ENCODE assay signal across 31 cellular contexts in the genomic region with DNA sequence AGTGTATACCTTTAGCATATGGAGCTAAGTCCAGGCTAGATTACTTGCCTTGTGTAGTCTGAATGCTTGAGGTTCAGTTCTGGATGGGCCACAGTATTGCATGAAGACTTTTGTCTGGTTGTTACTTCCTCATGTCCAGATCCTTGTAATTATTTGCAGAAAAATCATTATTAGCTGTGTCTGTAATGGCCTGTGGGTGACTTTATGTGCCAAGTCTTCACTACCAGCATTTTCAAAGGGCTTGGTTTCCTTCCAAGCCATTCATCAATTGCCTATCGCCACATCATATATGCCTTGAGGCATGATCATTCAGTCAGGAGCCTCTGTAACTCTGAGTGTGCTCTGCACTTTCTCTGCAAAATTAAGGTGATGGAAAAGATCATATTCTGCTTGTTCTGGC.
"Had no signal": no experiment of that assay in that cellular context is flagged by ENCODE, and none has a peak within 500 bp of the region (broad histone marks: within the 10 kb centered on the region; RNA-seq: fewer than 3 reads in every experiment).

No MANE protein-coding gene starts in this region.

- H3K27ac Mint-ChIP-seq: activated CD4-positive, alpha-beta memory T cell treated with anti-CD3 and anti-CD28 coated beads, Interleukin-2, amount 10 ng/mL, durations not matched to agents 7 days and 5 days; activated CD4-positive, alpha-beta T cell treated with anti-CD3 and anti-CD28 coated beads for 36 hours; activated CD4-positive, alpha-beta T cell treated with anti-CD3 and anti-CD28 coated beads, Interleukin-2, amount 10 ng/mL, durations not matched to agents 7 days and 5 days; activated naive CD4-positive, alpha-beta T cell treated with anti-CD3 and anti-CD28 coated beads, Interleukin-2, amount 10 ng/mL, durations not matched to agents 7 days and 5 days; activated naive CD8-positive, alpha-beta T cell; activated T-cell treated with anti-CD3 and anti-CD28 coated beads, Interleukin-2, amount 50 U/mL, for 24 hours; activated T-cell treated with anti-CD3 and anti-CD28 coated beads, Interleukin-2, amount 50 U/mL, for 72 hours; effector memory CD8-positive, alpha-beta T cell; T-helper 17 cell had no signal

- H3K9me3 ChIP-seq: esophagus muscularis mucosa, gastrocnemius medialis, heart left ventricle had no signal

- H3K36me3 Mint-ChIP-seq: activated naive CD4-positive, alpha-beta T cell treated with anti-CD3 and anti-CD28 coated beads, Interleukin-2, amount 10 ng/mL, durations not matched to agents 7 days and 5 days; activated naive CD8-positive, alpha-beta T cell had no signal

- H3K27me3 ChIP-seq: esophagus muscularis mucosa, foreskin keratinocyte, gastrocnemius medialis, heart left ventricle had no signal

- H3K36me3 ChIP-seq: esophagus muscularis mucosa, gastrocnemius medialis, heart left ventricle had no signal

- H3K9me3 Mint-ChIP-seq: activated CD4-positive, alpha-beta memory T cell treated with anti-CD3 and anti-CD28 coated beads, Interleukin-2, amount 10 ng/mL, durations not matched to agents 7 days and 5 days; activated CD4-positive, alpha-beta T cell treated with anti-CD3 and anti-CD28 coated beads, Interleukin-2, amount 10 ng/mL, durations not matched to agents 7 days and 5 days; activated naive CD4-positive, alpha-beta T cell treated with anti-CD3 and anti-CD28 coated beads, Interleukin-2, amount 10 ng/mL, durations not matched to agents 7 days and 5 days; activated T-cell treated with anti-CD3 and anti-CD28 coated beads, Interleukin-2, amount 50 U/mL, for 24 hours; activated T-cell treated with anti-CD3 and anti-CD28 coated beads, Interleukin-2, amount 50 U/mL, for 72 hours; effector memory CD8-positive, alpha-beta T cell had no signal

- ATAC-seq: activated CD4-positive, alpha-beta T cell treated with anti-CD3 and anti-CD28 coated beads for 36 hours; activated T-cell treated with anti-CD3 and anti-CD28 coated beads, Interleukin-2, amount 50 U/mL, for 72 hours; effector memory CD8-positive, alpha-beta T cell; foreskin keratinocyte; gastrocnemius medialis; heart left ventricle; T-helper 17 cell had no signal

- H3K27ac ChIP-seq: esophagus muscularis mucosa, foreskin keratinocyte, gastrocnemius medialis, heart left ventricle had no signal

- FAIRE-seq: astrocyte, colon had no signal

- H3K4me1 ChIP-seq: foreskin keratinocyte, gastrocnemius medialis had no signal

- DNase-seq: activated CD4-positive, alpha-beta memory T cell treated with anti-CD3 and anti-CD28 coated beads, Interleukin-2, amount 10 ng/mL, durations not matched to agents 7 days and 5 days; activated CD4-positive, alpha-beta T cell treated with anti-CD3 and anti-CD28 coated beads for 36 hours; activated CD4-positive, alpha-beta T cell treated with anti-CD3 and anti-CD28 coated beads, Interleukin-2, amount 10 ng/mL, durations not matched to agents 7 days and 5 days; activated CD4-positive, alpha-beta T cell treated with anti-CD3 and anti-CD28 coated beads, Interleukin-2, amount 50 U/mL, for 4 hours; activated CD4-positive, CD25-positive, alpha-beta regulatory T cell; activated CD4-positive, CD25-positive, alpha-beta regulatory T cell treated with anti-CD3 and anti-CD28 coated beads, Interleukin-2, amount 50 U/mL, for 72 hours; activated CD8-positive, alpha-beta memory T cell treated with anti-CD3 and anti-CD28 coated beads, Interleukin-2, amount 50 U/mL, for 48 hours; activated gamma-delta T cell; activated naive CD4-positive, alpha-beta T cell; activated naive CD4-positive, alpha-beta T cell treated with anti-CD3 and anti-CD28 coated beads, Interleukin-2, amount 10 ng/mL, durations not matched to agents 7 days and 5 days; activated T-cell treated with anti-CD3 and anti-CD28 coated beads for 4 hours; activated T-cell treated with anti-CD3 and anti-CD28 coated beads, Interleukin-2, amount 50 U/mL, for 24 hours; activated T-cell treated with anti-CD3 and anti-CD28 coated beads, Interleukin-2, amount 50 U/mL, for 72 hours; amniotic stem cell; anterior cingulate cortex; caudate nucleus; cortex of kidney; dermis blood vessel endothelial cell; effector CD4-positive, alpha-beta T cell; effector memory CD8-positive, alpha-beta T cell; erythroblast; foreskin keratinocyte; gastrocnemius medialis; glutamatergic neuron; heart left ventricle; T-helper 1 cell; T-helper 17 cell had no signal

- H3K4me3 ChIP-seq: esophagus muscularis mucosa, gastrocnemius medialis, heart left ventricle had no signal
